Comparison of ENCODE assay signal across 28 cellular contexts in genomic region chr14:35317820-35318219, GRCh38.
"Had no signal": no experiment of that assay in that cellular context is flagged by ENCODE, and none has a peak within 500 bp of the region (broad histone marks: within the 10 kb centered on the region; RNA-seq: fewer than 3 reads in every experiment).

No MANE protein-coding gene starts in this region.

- H3K27ac ChIP-seq: neural progenitor cell, ovary, parathyroid adenoma, psoas muscle, skin epidermis, stomach, thoracic aorta, thyroid gland, tibial nerve, upper lobe of left lung, vagina had no signal

- H3K27ac Mint-ChIP-seq: neural progenitor cell; progenitor cell of endocrine pancreas; stimulated activated naive B cell treated with anti-CD40 and anti-IgM and Interleukin-4, amounts not matched to agents 10 μg/mL and 1 μg/mL and 100 μg/mL, for 72 hours had no signal

- H3K9me3 Mint-ChIP-seq: naive B cell; naive thymus-derived CD8-positive, alpha-beta T cell; natural killer cell treated with Interleukin-12 subunit alpha and Interleukin-12 subunit beta and Interleukin-15 and Interleukin-18, amount 100 ng/mL, for 72 hours; neural progenitor cell; stimulated activated naive B cell treated with anti-CD40 and anti-IgM and Interleukin-4, amounts not matched to agents 10 μg/mL and 1 μg/mL and 100 μg/mL, for 72 hours had no signal

- H3K27me3 Mint-ChIP-seq: naive B cell; naive thymus-derived CD8-positive, alpha-beta T cell; natural killer cell treated with Interleukin-12 subunit alpha and Interleukin-12 subunit beta and Interleukin-15 and Interleukin-18, amount 100 ng/mL, for 72 hours; progenitor cell of endocrine pancreas; stimulated activated naive B cell treated with anti-CD40 and anti-IgM and Interleukin-4, amounts not matched to agents 10 μg/mL and 1 μg/mL and 100 μg/mL, for 72 hours had no signal

- ATAC-seq: naive thymus-derived CD8-positive, alpha-beta T cell; natural killer cell treated with Interleukin-12 subunit alpha and Interleukin-12 subunit beta and Interleukin-15 and Interleukin-18, amount 100 ng/mL, for 72 hours; psoas muscle; right cardiac atrium; sciatic nerve; stimulated activated naive B cell treated with anti-CD40 and anti-IgM and Interleukin-4, amounts not matched to agents 10 μg/mL and 1 μg/mL and 100 μg/mL, for 72 hours had no signal

- H3K4me1 Mint-ChIP-seq: naive B cell; neural progenitor cell; stimulated activated naive B cell treated with anti-CD40 and anti-IgM and Interleukin-4, amounts not matched to agents 10 μg/mL and 1 μg/mL and 100 μg/mL, for 72 hours had no signal

- H3K4me3 Mint-ChIP-seq: naive B cell; naive thymus-derived CD8-positive, alpha-beta T cell; natural killer cell treated with Interleukin-12 subunit alpha and Interleukin-12 subunit beta and Interleukin-15 and Interleukin-18, amount 100 ng/mL, for 72 hours; neural progenitor cell; stimulated activated naive B cell treated with anti-CD40 and anti-IgM and Interleukin-4, amounts not matched to agents 10 μg/mL and 1 μg/mL and 100 μg/mL, for 72 hours had no signal

- DNase-seq: naive B cell; naive thymus-derived CD8-positive, alpha-beta T cell; occipital lobe; ovary; posterior cingulate gyrus; psoas muscle; right cardiac atrium; spleen; stimulated activated CD4-positive, alpha-beta T cell treated with anti-CD3 and anti-CD28 coated beads, Interleukin-12 subunit alpha, Interleukin-12 subunit beta, amount 100 ng/mL, for 4 hours; stimulated activated CD4-positive, alpha-beta T cell treated with anti-CD3 and anti-CD28 coated beads, Interleukin-1b, Interleukin-23, amount 100 ng/mL, for 48 hours; stimulated activated CD4-positive, alpha-beta T cell treated with anti-CD3 and anti-CD28 coated beads, Interleukin-4, amount 100 ng/mL, for 1 hour; stimulated activated CD4-positive, alpha-beta T cell treated with anti-CD3 and anti-CD28 coated beads, Interleukin-4, amount 100 ng/mL, for 4 hours; stimulated activated CD8-positive, alpha-beta memory T cell treated with anti-CD3 and anti-CD28 coated beads, Interleukin-4, amount 100 ng/mL, for 48 hours; stimulated activated naive B cell treated with anti-CD40 and anti-IgM and Interleukin-4, amounts not matched to agents 10 μg/mL and 1 μg/mL and 100 μg/mL, for 72 hours; stimulated activated naive CD4-positive, alpha-beta T cell treated with Interleukin-2 at 50 U/mL for 16 hours; stomach; thyroid gland; trophoblast cell; upper lobe of left lung had no signal
